8 cellular contexts compared by ENCODE assay signal in genomic region chr20:50346372-50347347, GRCh38.
DNase-seq lines count a peak whose midpoint lies in the region; ATAC-seq and TF ChIP-seq lines count a peak whose summit lies in the region.

No MANE protein-coding gene starts in this region.

- H3K4me3 ChIP-seq in ACC112 (ENCODE audit: low read depth, low read length) (0 out of 2 replicates have a peak overlapping the region, but pooled peaks have one; percentile 4), fibroblast of pulmonary artery (replicated peaks; ENCODE audit: low read depth, low read length) (no peak overlapping the region)

- DNase-seq in HT-29 (ENCODE audit: low spot score) = peak; percentile 52
- DNase-seq in T-cell = peak in 15 of 34 experiments; percentile 6 to 48 (median 27)
- DNase-seq in fibroblast of pulmonary artery (ENCODE audit: low read depth) = peak; percentile 93
- DNase-seq in osteocyte (ENCODE audit: extremely low spot score, unreplicated experiment) = no peak
- DNase-seq in SKM-1 (lab: John Stamatoyannopoulos, UW; ENCODE audit: unreplicated experiment) = no peak
- DNase-seq in activated CD8-positive, alpha-beta memory T cell treated with anti-CD3 and anti-CD28 coated beads for 24 hours = no peak

- H3K4me3 Mint-ChIP-seq in T-cell = peak overlapping the region in 1 of 3 donors; percentile 19
- no peak overlapping the region for H3K4me3 Mint-ChIP-seq in osteocyte (ENCODE audit: unreplicated experiment)

- H3K9me3 Mint-ChIP-seq in T-cell (no peaks in the 10 kb centered on the region), osteocyte (ENCODE audit: unreplicated experiment) (no peaks in the 10 kb centered on the region)

- H3K4me1 ChIP-seq in ACC112 (ENCODE audit: control insufficient read depth, insufficient read depth, low read length, unreplicated experiment) = peaks cover 17% of the 10 kb centered on the region

- H3K36me3 Mint-ChIP-seq in T-cell (no peaks in the 10 kb centered on the region), osteocyte (ENCODE audit: unreplicated experiment) (no peaks in the 10 kb centered on the region)

- H3K27me3 ChIP-seq in ACC112 (ENCODE audit: insufficient read depth, low read length) = no peaks in the 10 kb centered on the region

- POLR2A ChIA-PET in T-cell (lab: Charles Lee) = no interaction called here

- H2AFZ ChIP-seq in ACC112 (ENCODE audit: low read length, unreplicated experiment) = peak overlapping the region; percentile 2

- CTCF ChIA-PET in T-cell (lab: Charles Lee) = interaction anchor here in 1 of 2 donors (0.6 kb wide), 1 partner anchor 106 kb away, joined by 3 read pairs; no protein-coding TSS in a partner anchor

- H3K27ac Mint-ChIP-seq in T-cell (peak overlapping the region; percentile 5 to 8), osteocyte (ENCODE audit: unreplicated experiment) (peak overlapping the region; percentile 72)

- TF ChIP-seq CTCF in fibroblast of pulmonary artery (IDR thresholded peaks at IDR 0.05; ENCODE audit: low read length, missing control alignments) (no peak), osteocyte (IDR thresholded peaks at IDR 0.05) (no peak)

- H3K4me1 Mint-ChIP-seq in T-cell (peaks cover 11 to 14% (median 12%) of the 10 kb centered on the region in 3 donors), osteocyte (ENCODE audit: unreplicated experiment) (peaks cover 11% of the 10 kb centered on the region)

- peak overlapping the region; percentile 67 for H3K27ac ChIP-seq in ACC112 (ENCODE audit: low read depth, low read length)

- H3K27me3 Mint-ChIP-seq in T-cell = peaks cover 0 to 3% of the 10 kb centered on the region in 2 donors
- no peaks in the 10 kb centered on the region for H3K27me3 Mint-ChIP-seq in osteocyte (ENCODE audit: unreplicated experiment)

- no peaks in the 10 kb centered on the region for H3K36me3 ChIP-seq in ACC112 (ENCODE audit: insufficient read depth, low read length)

- H3K79me2 ChIP-seq in ACC112 (ENCODE audit: control insufficient read depth, insufficient read depth, low read length, unreplicated experiment) = no peaks in the 10 kb centered on the region

- ATAC-seq in T-cell (replicated peaks in 1 of 4) (peak in 3 of 4 experiments; percentile 23 to 54 (median 50)), HG03342 (IDR thresholded peaks at IDR 0.05; ENCODE audit: unreplicated experiment) (no peak)

Comparison
In these comparisons a context has a peak if more than half of its experiments do, and no peak if none do; other contexts are left out.
1. DNase-seq: peak in HT-29 (single experiment) and fibroblast of pulmonary artery (single experiment); none in osteocyte (single experiment), SKM-1 (single experiment) and activated CD8-positive, alpha-beta memory T cell treated with anti-CD3 and anti-CD28 coated beads for 24 hours (single experiment).